ENCODE assay signal across 8 cellular contexts in genomic region chr17:28571255-28572122, GRCh38.
DNase-seq lines count a peak whose midpoint lies in the region; ATAC-seq and TF ChIP-seq lines count a peak whose summit lies in the region.

Gene PIGS (minus strand): TSS chr17:28571524. CDS start chr17:28571496, 28 bp downstream.

- peak; percentile 70 for ATAC-seq in HG03439 (IDR thresholded peaks at IDR 0.05; ENCODE audit: unreplicated experiment)

- peak within 1 kb of the TSS; percentile 94 for H3K4me3 ChIP-seq in choroid plexus epithelial cell (ENCODE audit: low read depth, low read length)

- TF ChIP-seq CTCF in choroid plexus epithelial cell (conservative IDR thresholded peaks at IDR 0.05; ENCODE audit: low read depth, low read length) = no peak

- DNase-seq in AML-193 (lab: John Stamatoyannopoulos, UW) (peak; percentile 98), NCI-H510A treated with DMSO at 0.1 percent for 48 hours (lab: John Stamatoyannopoulos, UW) (peak; percentile 82), choroid plexus epithelial cell (ENCODE audit: low read depth) (peak; percentile 92), kidney glomerular epithelial cell (lab: John Stamatoyannopoulos, UW) (peak; percentile 85)
- peak; percentile 85 to 88 for DNase-seq in activated CD4-positive, alpha-beta T cell treated with anti-CD3 and anti-CD28 coated beads for 4 hours
- peak; percentile 90 to 91 for DNase-seq in stimulated activated CD4-positive, alpha-beta T cell treated with anti-CD3 and anti-CD28 coated beads, Interleukin-15, amount 100 ng/mL, for 48 hours (ENCODE audit: low read depth in 2 of 2)

- peak; percentile 90 for TF ChIP-seq POLR2A in GM19193 (IDR thresholded peaks at IDR 0.05; ENCODE audit: extremely low read depth, insufficient read depth, insufficient read length)

Comparison
In these comparisons a context has a peak if more than half of its experiments do, and no peak if none do; other contexts are left out.
1. Peak in every context shown above with its lines: DNase-seq, ATAC-seq and H3K4me3 ChIP-seq.